15 cellular contexts compared by ENCODE assay signal in the genomic region with DNA sequence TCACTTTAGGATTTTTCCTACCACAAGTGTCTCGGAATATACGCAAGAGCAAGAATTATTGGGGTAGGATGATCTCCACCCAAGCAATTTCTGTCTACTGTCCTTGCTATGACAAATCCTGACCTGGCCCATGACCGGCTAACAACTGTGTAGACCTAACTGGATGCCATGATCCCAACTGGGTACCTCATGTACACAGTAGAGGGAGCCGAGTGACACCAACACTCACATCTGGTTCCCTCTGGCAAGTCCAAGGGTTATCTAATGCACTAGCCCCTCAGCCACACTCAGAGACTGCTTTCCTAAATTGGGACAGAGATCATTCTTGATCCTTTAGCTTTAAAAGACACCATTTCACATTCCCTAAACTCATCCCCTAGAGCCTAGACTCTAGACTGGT.
"Had no signal": no experiment of that assay in that cellular context is flagged by ENCODE, and none has a peak within 500 bp of the region (broad histone marks: within the 10 kb centered on the region; RNA-seq: fewer than 3 reads in every experiment).

No MANE protein-coding gene starts in this region.

- H3K4me1 ChIP-seq: colonic mucosa, heart left ventricle, psoas muscle, right lobe of liver, transverse colon had no signal

- ATAC-seq: activated CD8-positive, alpha-beta T cell treated with anti-CD3 and anti-CD28 coated beads for 36 hours; heart left ventricle; naive thymus-derived CD4-positive, alpha-beta T cell; psoas muscle; right lobe of liver; stimulated activated naive B cell treated with anti-CD40 and anti-IgM and Interleukin-4, amounts not matched to agents 10 μg/mL and 1 μg/mL and 100 μg/mL, for 72 hours had no signal

- H3K36me3 ChIP-seq: colonic mucosa, heart left ventricle, right lobe of liver, transverse colon had no signal

- H3K27me3 ChIP-seq: colonic mucosa, heart left ventricle, right lobe of liver, transverse colon had no signal

- H3K9me3 ChIP-seq: colonic mucosa, right lobe of liver, transverse colon had no signal

- DNase-seq: activated CD4-positive, alpha-beta T cell treated with anti-CD3 and anti-CD28 coated beads for 4 hours; activated CD8-positive, alpha-beta memory T cell treated with anti-CD3 and anti-CD28 coated beads, Interleukin-2, amount 50 U/mL, for 4 hours; activated CD8-positive, alpha-beta T cell treated with anti-CD3 and anti-CD28 coated beads for 36 hours; activated naive CD4-positive, alpha-beta T cell; aorta; colonic mucosa; heart left ventricle; naive thymus-derived CD4-positive, alpha-beta T cell; nucleus accumbens; psoas muscle; right lobe of liver; stimulated activated CD4-positive, alpha-beta T cell treated with anti-CD3 and anti-CD28 coated beads, Interleukin-1b, Interleukin-23, amount 100 ng/mL, for 48 hours; stimulated activated naive B cell treated with anti-CD40 and anti-IgM and Interleukin-4, amounts not matched to agents 10 μg/mL and 1 μg/mL and 100 μg/mL, for 72 hours; T-helper 9 cell; transverse colon had no signal

- H3K4me3 ChIP-seq: colonic mucosa, heart left ventricle, psoas muscle, right lobe of liver, transverse colon had no signal

- H3K27ac ChIP-seq: colonic mucosa, heart left ventricle, psoas muscle, right lobe of liver, transverse colon had no signal
